ENCODE assay signal across 13 cellular contexts in the genomic region with DNA sequence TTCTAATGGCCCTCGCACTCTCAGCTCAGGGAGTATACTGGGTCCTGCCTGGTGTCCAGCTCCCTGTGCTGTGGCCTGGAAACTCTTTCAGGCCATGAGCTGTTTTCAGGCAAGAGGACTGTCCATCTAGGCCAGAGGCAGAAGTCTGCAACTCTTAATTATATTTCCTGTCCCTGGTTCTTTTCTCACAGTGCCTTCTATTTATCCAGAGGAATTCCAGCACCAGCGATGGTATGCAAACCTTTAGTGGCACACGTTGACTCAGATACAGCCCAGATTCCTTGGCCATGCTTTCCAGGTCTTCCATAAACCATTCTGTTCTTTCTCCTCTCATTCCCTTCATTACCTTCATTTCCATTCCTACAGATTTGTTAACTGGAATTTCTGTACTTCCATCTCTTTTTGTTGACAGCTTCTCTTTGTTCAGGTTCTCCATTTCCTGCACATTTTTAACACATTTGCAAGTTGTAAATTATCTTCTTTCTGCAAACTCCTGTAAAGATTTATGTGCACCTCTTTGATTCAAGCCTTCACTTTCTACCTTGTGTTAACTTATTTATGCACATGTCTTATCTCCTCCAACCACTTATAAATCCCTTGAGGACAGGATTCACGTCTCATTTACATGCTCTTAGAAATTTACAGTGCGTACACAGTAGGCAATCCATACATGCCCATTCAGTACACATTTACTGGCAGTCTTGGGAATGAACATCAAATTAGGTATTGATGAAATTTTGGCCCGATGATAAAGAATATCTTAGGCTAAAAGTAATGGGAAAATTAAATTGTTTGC.
DNase-seq lines count a peak whose midpoint lies in the region; ATAC-seq and TF ChIP-seq lines count a peak whose summit lies in the region.
"Had no signal": no experiment of that assay in that cellular context is flagged by ENCODE, and none has a peak within 500 bp of the region (broad histone marks: within the 10 kb centered on the region; RNA-seq: fewer than 3 reads in every experiment).

No MANE protein-coding gene starts in this region.

- H3K23ac ChIP-seq in mesendoderm (ENCODE audit: low read length): no peak overlapping the region

- no peak overlapping the region for H3K9ac ChIP-seq in mesendoderm (ENCODE audit: low read length)

- peaks cover 95% of the 10 kb centered on the region for H3K4me1 Mint-ChIP-seq in CD4-positive, alpha-beta T cell (ENCODE audit: low read depth)

- H3K4me2 ChIP-seq in mesendoderm (ENCODE audit: low read length): no peak overlapping the region

- no peak overlapping the region for H2BK120ac ChIP-seq in mesendoderm (ENCODE audit: low read depth, low read length)

- no CpG with 5 or more reads among the region's 6 CpGs for WGBS in mesendoderm (ENCODE audit: extremely low coverage, insufficient coverage, low lambda C conversion rate)

- H3K4me3 Mint-ChIP-seq in CD4-positive, alpha-beta T cell: peak overlapping the region; percentile 70

- H3K36me3 Mint-ChIP-seq in CD4-positive, alpha-beta T cell (ENCODE audit: low read depth): peaks cover 98% of the 10 kb centered on the region

- no peak overlapping the region for H2BK5ac ChIP-seq in mesendoderm (ENCODE audit: low read length)

- CTCF ChIA-PET in CD4-positive, alpha-beta T cell (lab: Charles Lee): interaction anchor here (0.6 to 1.1 kb wide), 5 partner anchors 7 to 81 kb away, joined by 3 to 5 read pairs (median 3); no protein-coding TSS in a partner anchor

- no peak overlapping the region for H4K8ac ChIP-seq in mesendoderm (ENCODE audit: low read depth, low read length)

- no peaks in the 10 kb centered on the region for H3K4me1 ChIP-seq in mesendoderm (ENCODE audit: control insufficient read depth, low read depth, low read length)
- H3K4me1 ChIP-seq: foreskin keratinocyte had no signal

- H3K79me2 ChIP-seq in mesendoderm (ENCODE audit: control insufficient read depth, insufficient read depth, low read length): no peaks in the 10 kb centered on the region

- no peak overlapping the region for H3K4me3 ChIP-seq in mesendoderm (ENCODE audit: low read length)
- H3K4me3 ChIP-seq: stomach had no signal

- no peaks in the 10 kb centered on the region for H3K27me3 ChIP-seq in CD4-positive, alpha-beta T cell (ENCODE audit: control insufficient read depth, insufficient read depth, low read length)
- H3K27me3 ChIP-seq in mesendoderm (ENCODE audit: insufficient read depth, low read length, poor library complexity): no peaks in the 10 kb centered on the region
- H3K27me3 ChIP-seq: foreskin keratinocyte, stomach had no signal

- H3K56ac ChIP-seq in mesendoderm (ENCODE audit: low read length): no peak overlapping the region

- no peak for TF ChIP-seq CTCF in CD4-positive, alpha-beta T cell (IDR thresholded peaks at IDR 0.05)

- no peaks in the 10 kb centered on the region for H3K36me3 ChIP-seq in mesendoderm (ENCODE audit: control insufficient read depth, insufficient read depth, low read length)

- no peaks in the 10 kb centered on the region for H3K27me3 Mint-ChIP-seq in CD4-positive, alpha-beta T cell

- no peak overlapping the region for H2AK5ac ChIP-seq in mesendoderm (ENCODE audit: low read length)

- H4K5ac ChIP-seq in mesendoderm (ENCODE audit: low read length): no peak overlapping the region

- no peaks in the 10 kb centered on the region for H3K79me1 ChIP-seq in mesendoderm (ENCODE audit: low read length)

- no peak overlapping the region for H3K4ac ChIP-seq in mesendoderm (ENCODE audit: low read depth, low read length)

- POLR2A ChIA-PET in CD4-positive, alpha-beta T cell (lab: Charles Lee): interaction anchor here (0.8 to 1.9 kb wide), 4 partner anchors 11 to 47 kb away, joined by 3 to 7 read pairs (median 6); no protein-coding TSS in a partner anchor

- DNase-seq in CD4-positive, alpha-beta T cell: no peak
- DNase-seq in ELF-1 (ENCODE audit: low read depth, low spot score) (peak; percentile 50), astrocyte of the hippocampus (ENCODE audit: low read depth, low spot score) (peak; percentile 65), mesendoderm (peak; percentile 44), superior temporal gyrus (ENCODE audit: extremely low spot score) (no peak), RKO (ENCODE audit: low spot score) (no peak), mesenteric fat pad (ENCODE audit: low spot score) (no peak)
- DNase-seq: foreskin keratinocyte, GF-D8, GOT3, NCI-H1694 treated with DMSO at 0.1 percent for 48 hours, NCI-H748 treated with DMSO at 0.1 percent for 48 hours, stomach had no signal

- H3K27ac Mint-ChIP-seq in CD4-positive, alpha-beta T cell: no peak overlapping the region

- peaks cover 8% of the 10 kb centered on the region for H3K9me3 ChIP-seq in CD4-positive, alpha-beta T cell (ENCODE audit: control insufficient read depth, low read length)

- H2BK15ac ChIP-seq in mesendoderm (replicated peaks; ENCODE audit: low read depth): no peak overlapping the region

- intact Hi-C loops in CD4-positive, alpha-beta T cell (cut with DNase I, micrococcal nuclease): no loop called here

- ATAC-seq in CD4-positive, alpha-beta T cell (ENCODE audit: poor library complexity): no peak
- ATAC-seq: foreskin keratinocyte had no signal

- H3K27ac ChIP-seq in CD4-positive, alpha-beta T cell (ENCODE audit: low read depth, low read length): peak overlapping the region; percentile 23
- no peak overlapping the region for H3K27ac ChIP-seq in mesendoderm (ENCODE audit: low read depth, low read length)
- H3K27ac ChIP-seq: foreskin keratinocyte, stomach had no signal

- no peak overlapping the region for H3K18ac ChIP-seq in mesendoderm (ENCODE audit: low read length)

- H3K9me3 Mint-ChIP-seq in CD4-positive, alpha-beta T cell: peaks cover 3% of the 10 kb centered on the region

Comparison
In these comparisons a context has a peak if more than half of its experiments do, and no peak if none do; other contexts are left out.
1. DNase-seq: peak in ELF-1 (single experiment), astrocyte of the hippocampus (single experiment) and mesendoderm (single experiment); none in CD4-positive, alpha-beta T cell (0 of 10), superior temporal gyrus (single experiment), RKO (single experiment) and mesenteric fat pad (single experiment).